16 cellular contexts compared by ENCODE assay signal in the genomic region with DNA sequence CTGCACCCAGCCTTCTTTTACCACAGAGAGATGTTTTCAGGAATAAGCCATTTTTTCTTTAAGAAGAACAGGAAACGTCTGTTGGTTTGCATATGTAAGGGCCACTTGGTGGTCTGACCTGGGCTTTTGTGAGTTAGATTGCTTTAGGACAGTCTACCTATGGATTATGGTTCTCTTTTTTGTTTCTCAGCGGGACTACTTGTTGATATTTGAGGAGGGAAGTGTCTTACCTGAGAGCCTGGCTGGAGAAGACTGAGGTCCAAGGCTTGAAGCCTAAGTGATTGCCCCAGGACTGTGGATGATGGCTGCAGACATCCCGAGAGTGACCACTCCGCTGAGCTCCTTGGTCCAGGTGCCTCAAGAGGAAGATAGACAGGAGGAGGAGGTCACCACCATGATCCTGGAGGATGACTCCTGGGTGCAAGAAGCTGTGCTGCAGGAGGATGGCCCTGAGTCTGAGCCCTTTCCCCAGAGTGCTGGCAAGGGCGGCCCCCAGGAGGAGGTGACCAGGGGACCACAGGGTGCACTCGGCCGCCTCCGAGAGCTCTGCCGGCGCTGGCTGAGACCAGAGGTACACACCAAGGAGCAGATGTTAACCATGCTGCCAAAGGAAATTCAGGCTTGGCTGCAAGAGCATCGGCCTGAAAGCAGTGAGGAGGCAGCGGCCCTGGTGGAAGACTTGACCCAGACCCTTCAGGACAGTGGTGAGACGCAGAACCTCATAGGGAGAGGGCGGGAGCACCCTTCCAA. TPM values are rescaled to one million over a fixed set of nuclear protein-coding genes. Genes with fewer than 3 reads are reported as not detected.
DNase-seq lines count a peak whose midpoint lies in the region; ATAC-seq, FAIRE-seq and TF ChIP-seq lines count a peak whose summit lies in the region.
"Had no signal": no experiment of that assay in that cellular context is flagged by ENCODE, and none has a peak within 500 bp of the region (broad histone marks: within the 10 kb centered on the region; RNA-seq: fewer than 3 reads in every experiment).

No MANE protein-coding gene starts in this region.

- peaks cover 20% of the 10 kb centered on the region for H3K36me3 Mint-ChIP-seq in activated T-helper 1 cell treated with anti-CD3 and anti-CD28 coated beads, Interleukin-12 subunit alpha, Interleukin-12 subunit beta, Interleukin-2, Interleukin-4 antibody, amounts not matched to agents 30 ng/mL and 10 ng/mL and 1 ng/mL, durations not matched to agents 14 hours and 24 hours and 36 hours (ENCODE audit: low read depth)

- POLR2A ChIA-PET in HepG2 (lab: Yijun Ruan, JAX): interaction anchor here (1.4 to 7.1 kb wide), 3 partner anchors 26 to 47 kb away, joined by 3 to 94 read pairs (median 5); no protein-coding TSS in a partner anchor

- no peak overlapping the region for H3K4me2 ChIP-seq in HepG2 (ENCODE audit: low read depth, low read length)

- DNase-seq in HepG2 (ENCODE audit: low spot score) (no peak), right lobe of liver (no peak), mucosa of gallbladder (ENCODE audit: low spot score) (no peak)
- DNase-seq in activated T-helper 1 cell treated with anti-CD3 and anti-CD28 coated beads, Interleukin-12 subunit alpha, Interleukin-12 subunit beta, Interleukin-2, Interleukin-4 antibody, amounts not matched to agents 30 ng/mL and 10 ng/mL and 1 ng/mL, durations not matched to agents 14 hours and 24 hours and 36 hours (ENCODE audit: low spot score): no peak
- DNase-seq in stimulated activated naive CD8-positive, alpha-beta T cell treated with anti-CD3 and anti-CD28 coated beads, Interleukin-15, amount 100 ng/mL, for 72 hours: no peak
- DNase-seq: cerebellar nuclear complex, Karpas-422, NCI-H146 had no signal

- in situ Hi-C loops in HepG2 (cut with HindIII; ENCODE audit: extremely low pct_ligation_motif_present, low pct_unique_long_range_greater_than_20kb): no loop called here

- intact Hi-C loops in HepG2 (cut with micrococcal nuclease; ENCODE audit: unreplicated experiment) (no loop called here), right lobe of liver (cut with DNase I) (loop anchor here in 1 of 2 donors (5.0 kb wide), 1 partner anchor 273 kb away; no protein-coding TSS in a partner anchor)
- intact Hi-C loops in activated T-helper 1 cell treated with anti-CD3 and anti-CD28 coated beads, Interleukin-12 subunit alpha, Interleukin-12 subunit beta, Interleukin-2, Interleukin-4 antibody, amounts not matched to agents 30 ng/mL and 10 ng/mL and 1 ng/mL, durations not matched to agents 14 hours and 24 hours and 36 hours (cut with micrococcal nuclease): no loop called here

- H3K4me1 ChIP-seq in HepG2 (ENCODE audit: insufficient read depth, low read length) (peaks cover 80% of the 10 kb centered on the region), right lobe of liver (peaks cover 0 to 47% (median 14%) of the 10 kb centered on the region in 4 donors), iPS-20b (ENCODE audit: insufficient read depth, low read length) (peaks cover 32% of the 10 kb centered on the region)

- no peaks in the 10 kb centered on the region for H4K20me1 ChIP-seq in HepG2 (ENCODE audit: insufficient read depth, low read length)

- no peaks in the 10 kb centered on the region; a peak in 1 of 5 replicates for H3K27me3 ChIP-seq in HepG2 (ENCODE audit: control insufficient read depth in 1 of 2, insufficient read depth in 2 of 2, low read length in 2 of 2)
- no peaks in the 10 kb centered on the region for H3K27me3 ChIP-seq in right lobe of liver
- no peaks in the 10 kb centered on the region for H3K27me3 ChIP-seq in iPS-20b (ENCODE audit: insufficient read depth, low read length)
- H3K27me3 ChIP-seq: neutrophil had no signal

- no peak for TF ChIP-seq RAD21 in HepG2 (CRISPR knock-in tag; IDR thresholded peaks at IDR 0.05)

- H3K9me3 ChIP-seq in HepG2 (ENCODE audit: low read length) (no peaks in the 10 kb centered on the region), right lobe of liver (no peaks in the 10 kb centered on the region), iPS-20b (ENCODE audit: insufficient read depth, low read depth, low read length) (no peaks in the 10 kb centered on the region)
- H3K9me3 ChIP-seq: neutrophil had no signal

- BruUV-seq in HepG2 (replicated peaks; lab: Mats Ljungman, UMichigan): no TSS peak

- H3K9me3 Mint-ChIP-seq in activated T-helper 1 cell treated with anti-CD3 and anti-CD28 coated beads, Interleukin-12 subunit alpha, Interleukin-12 subunit beta, Interleukin-2, Interleukin-4 antibody, amounts not matched to agents 30 ng/mL and 10 ng/mL and 1 ng/mL, durations not matched to agents 14 hours and 24 hours and 36 hours: no peaks in the 10 kb centered on the region
- no peaks in the 10 kb centered on the region for H3K9me3 Mint-ChIP-seq in stimulated activated naive CD8-positive, alpha-beta T cell treated with anti-CD3 and anti-CD28 coated beads, Interleukin-15, amount 100 ng/mL, for 72 hours

- H2AFZ ChIP-seq in HepG2 (ENCODE audit: low read length): no peak overlapping the region

- no peak for FAIRE-seq in HepG2 (lab: Jason Lieb, UNC)
- FAIRE-seq: endothelial cell of umbilical vein, H54 had no signal

- H3K27ac Mint-ChIP-seq in activated T-helper 1 cell treated with anti-CD3 and anti-CD28 coated beads, Interleukin-12 subunit alpha, Interleukin-12 subunit beta, Interleukin-2, Interleukin-4 antibody, amounts not matched to agents 30 ng/mL and 10 ng/mL and 1 ng/mL, durations not matched to agents 14 hours and 24 hours and 36 hours: peak overlapping the region; percentile 18
- peak overlapping the region in 1 of 2 donors; percentile 79 for H3K27ac Mint-ChIP-seq in stimulated activated naive CD8-positive, alpha-beta T cell treated with anti-CD3 and anti-CD28 coated beads, Interleukin-15, amount 100 ng/mL, for 72 hours

- ATAC-seq in HepG2: no peak
- no peak for ATAC-seq in right lobe of liver
- no peak for ATAC-seq in stimulated activated naive CD8-positive, alpha-beta T cell treated with anti-CD3 and anti-CD28 coated beads, Interleukin-15, amount 100 ng/mL, for 72 hours
- no peak for ATAC-seq in GM19035 (IDR thresholded peaks at IDR 0.05; ENCODE audit: unreplicated experiment)
- no peak for ATAC-seq in HG02973 (IDR thresholded peaks at IDR 0.05; ENCODE audit: unreplicated experiment)
- ATAC-seq: left lobe of liver had no signal

- H3K36me3 ChIP-seq in HepG2 (replicated peaks in 1 of 2; ENCODE audit: control insufficient read depth in 1 of 2, insufficient read depth in 2 of 2, low read length in 2 of 2) (peaks cover 1 to 7% of the 10 kb centered on the region in 2 experiments; a peak in 2 of 5 replicates), right lobe of liver (peaks cover 0 to 3% (median 0%) of the 10 kb centered on the region in 4 donors), iPS-20b (ENCODE audit: insufficient read depth, low read depth, low read length) (peaks cover 47% of the 10 kb centered on the region)

- TF ChIP-seq POLR2A in HepG2 (IDR thresholded peaks at IDR 0.05; ENCODE audit: insufficient read depth in 1 of 2, low read depth in 2 of 2, low read length in 2 of 2): no peak
- TF ChIP-seq POLR2A in right lobe of liver (IDR thresholded peaks at IDR 0.05): no peak

- no peak for TF ChIP-seq EP300 in HepG2 (IDR thresholded peaks at IDR 0.05; ENCODE audit: low read depth in 2 of 2, low read length in 2 of 2)
- no peak for TF ChIP-seq EP300 in HepG2 (CRISPR knock-in tag; IDR thresholded peaks at IDR 0.05; ENCODE audit: borderline replicate concordance)

- no peak for TF ChIP-seq CTCF in HepG2 (CRISPR knock-in tag; IDR thresholded peaks at IDR 0.05)
- TF ChIP-seq CTCF in right lobe of liver (IDR thresholded peaks at IDR 0.05): no peak

- WGBS in HepG2 (ENCODE audit: low lambda C conversion rate): 99% methylated on average over 8 of the region's 14 CpGs
- WGBS in right lobe of liver (ENCODE audit: insufficient coverage, low coverage, low lambda C conversion rate, missing lambda C conversion rate): 91% methylated on average over 5 of the region's 14 CpGs

- H3K9ac ChIP-seq in HepG2 (ENCODE audit: insufficient read depth, low read depth, low read length) (no peak overlapping the region), iPS-20b (ENCODE audit: low read depth, low read length) (peak overlapping the region; percentile 28; the same call in 1 of the 2 replicates)

- peaks cover 55% of the 10 kb centered on the region for H3K79me2 ChIP-seq in HepG2 (ENCODE audit: insufficient read depth, low read length)

- no peaks in the 10 kb centered on the region for H3K27me3 Mint-ChIP-seq in activated T-helper 1 cell treated with anti-CD3 and anti-CD28 coated beads, Interleukin-12 subunit alpha, Interleukin-12 subunit beta, Interleukin-2, Interleukin-4 antibody, amounts not matched to agents 30 ng/mL and 10 ng/mL and 1 ng/mL, durations not matched to agents 14 hours and 24 hours and 36 hours (ENCODE audit: insufficient read depth)
- H3K27me3 Mint-ChIP-seq in stimulated activated naive CD8-positive, alpha-beta T cell treated with anti-CD3 and anti-CD28 coated beads, Interleukin-15, amount 100 ng/mL, for 72 hours: no peaks in the 10 kb centered on the region

- H3K27ac ChIP-seq in HepG2 (ENCODE audit: extremely low read length, insufficient read depth, low read length): no peak overlapping the region
- no peak overlapping the region for H3K27ac ChIP-seq in right lobe of liver
- H3K27ac ChIP-seq in iPS-20b (ENCODE audit: low read length): peak overlapping the region; percentile 96
- H3K27ac ChIP-seq: neutrophil, SK-N-MC had no signal

- H3K4me3 Mint-ChIP-seq in activated T-helper 1 cell treated with anti-CD3 and anti-CD28 coated beads, Interleukin-12 subunit alpha, Interleukin-12 subunit beta, Interleukin-2, Interleukin-4 antibody, amounts not matched to agents 30 ng/mL and 10 ng/mL and 1 ng/mL, durations not matched to agents 14 hours and 24 hours and 36 hours: no peak overlapping the region
- H3K4me3 Mint-ChIP-seq in stimulated activated naive CD8-positive, alpha-beta T cell treated with anti-CD3 and anti-CD28 coated beads, Interleukin-15, amount 100 ng/mL, for 72 hours: peak overlapping the region; percentile 47 to 78

- no peak overlapping the region for H3K4me3 ChIP-seq in HepG2 (replicated peaks in 1 of 3; ENCODE audit: insufficient read depth in 1 of 3, low read depth in 2 of 3, low read length in 3 of 3)
- no peak overlapping the region for H3K4me3 ChIP-seq in right lobe of liver
- peak overlapping the region; percentile 77 for H3K4me3 ChIP-seq in iPS-20b (ENCODE audit: low read length)
- H3K4me3 ChIP-seq: SK-N-MC had no signal

- CTCF ChIA-PET in HepG2 (lab: Yijun Ruan, JAX; ENCODE audit: low intra/inter-chr PET ratio, low total read pairs): no interaction called here

- peaks cover 45% of the 10 kb centered on the region for H3K4me1 Mint-ChIP-seq in activated T-helper 1 cell treated with anti-CD3 and anti-CD28 coated beads, Interleukin-12 subunit alpha, Interleukin-12 subunit beta, Interleukin-2, Interleukin-4 antibody, amounts not matched to agents 30 ng/mL and 10 ng/mL and 1 ng/mL, durations not matched to agents 14 hours and 24 hours and 36 hours (ENCODE audit: low read depth)
- peaks cover 88% of the 10 kb centered on the region for H3K4me1 Mint-ChIP-seq in stimulated activated naive CD8-positive, alpha-beta T cell treated with anti-CD3 and anti-CD28 coated beads, Interleukin-15, amount 100 ng/mL, for 72 hours

RNA-seq across cellular contexts. Expression of gene ZSCAN2, which starts 3.0 kb away (rescaled TPM):
- total RNA-seq in HepG2 (2016; rRNA removed; fragmentation: Illumina TruSeq; extraction: Trizol) (21.5 and 23.7 TPM in 2 replicates), right lobe of liver (1 to 10 TPM; 4.5 to 8.7 (median 6.8) TPM), mucosa of gallbladder (15.3 TPM)
- total RNA-seq in HepG2 (2016; cell fraction: cytosol; rRNA removed; fragmentation: Illumina TruSeq; extraction: Trizol; ENCODE audit: low read depth): 5.3 and 7.3 TPM in 2 replicates
- total RNA-seq in HepG2 (2016; cell fraction: insoluble cytoplasmic fraction; rRNA removed; fragmentation: Illumina TruSeq; extraction: Trizol): 24.0 and 25.1 TPM in 2 replicates
- total RNA-seq in HepG2 (2016; cell fraction: membrane; rRNA removed; fragmentation: Illumina TruSeq; extraction: Trizol): 11.5 and 12.3 TPM in 2 replicates
- 14.5 and 18.1 TPM in 2 replicates for total RNA-seq in HepG2 (2016; cell fraction: nucleus; rRNA removed; fragmentation: Illumina TruSeq; extraction: Trizol)
- 10.9 and 11.4 TPM in 2 replicates for polyA plus RNA-seq in HepG2 (2011; rRNA removed)
- polyA plus RNA-seq in HepG2 (2011; cell fraction: cytosol; rRNA removed): 8.2 and 10.4 TPM in 2 replicates
- polyA plus RNA-seq in HepG2 (2011; cell fraction: nucleus; rRNA removed): 9.0 and 10.7 TPM in 2 replicates
- polyA plus RNA-seq in HepG2 (2012): 7.4 and 9.0 TPM in 2 replicates
- polyA plus RNA-seq in HepG2 (2016; cell fraction: cytosol; fragmentation: Illumina TruSeq; extraction: Trizol; ENCODE audit: low read depth): 6.4 and 6.7 TPM in 2 replicates
- 20.5 and 21.3 TPM in 2 replicates for polyA plus RNA-seq in HepG2 (2016; cell fraction: insoluble cytoplasmic fraction; fragmentation: Illumina TruSeq; extraction: Trizol; ENCODE audit: low read depth)
- 8.9 and 9.9 TPM in 2 replicates for polyA plus RNA-seq in HepG2 (2016; cell fraction: membrane; fragmentation: Illumina TruSeq; extraction: Trizol; ENCODE audit: low read depth)
- 22.1 and 26.1 TPM in 2 replicates for polyA plus RNA-seq in HepG2 (2016; cell fraction: nucleus; fragmentation: Illumina TruSeq; extraction: Trizol; ENCODE audit: insufficient read depth, low read depth)
- 5.9 and 16.0 TPM in 2 replicates for polyA minus RNA-seq in HepG2 (2011; rRNA and poly(A)+ RNA removed; ENCODE audit: low replicate concordance)
- polyA minus RNA-seq in HepG2 (2011; cell fraction: cytosol; rRNA and poly(A)+ RNA removed): 6.9 and 8.2 TPM in 2 replicates
- polyA minus RNA-seq in HepG2 (2011; cell fraction: nucleus; rRNA and poly(A)+ RNA removed): 16.1 and 23.2 TPM in 2 replicates
- total RNA-seq in activated T-helper 1 cell treated with anti-CD3 and anti-CD28 coated beads, Interleukin-12 subunit alpha, Interleukin-12 subunit beta, Interleukin-2, Interleukin-4 antibody, amounts not matched to agents 30 ng/mL and 10 ng/mL and 1 ng/mL, durations not matched to agents 14 hours and 24 hours and 36 hours: 6.5 and 7.0 TPM in 2 replicates

RNA-seq across cellular contexts. Expression of gene WDR73, which starts 50.3 kb away (rescaled TPM):
- total RNA-seq in HepG2 (2016; rRNA removed; fragmentation: Illumina TruSeq; extraction: Trizol): 32.5 and 35.5 TPM in 2 replicates
- total RNA-seq in HepG2 (2016; cell fraction: cytosol; rRNA removed; fragmentation: Illumina TruSeq; extraction: Trizol; ENCODE audit: low read depth): 10.8 and 11.7 TPM in 2 replicates
- 32.6 and 33.3 TPM in 2 replicates for total RNA-seq in HepG2 (2016; cell fraction: insoluble cytoplasmic fraction; rRNA removed; fragmentation: Illumina TruSeq; extraction: Trizol)
- 18.7 and 20.1 TPM in 2 replicates for total RNA-seq in HepG2 (2016; cell fraction: membrane; rRNA removed; fragmentation: Illumina TruSeq; extraction: Trizol)
- total RNA-seq in HepG2 (2016; cell fraction: nucleus; rRNA removed; fragmentation: Illumina TruSeq; extraction: Trizol): 31.9 and 35.3 TPM in 2 replicates
- 20.0 and 21.9 TPM in 2 replicates for polyA plus RNA-seq in HepG2 (2011; rRNA removed)
- polyA plus RNA-seq in HepG2 (2011; cell fraction: cytosol; rRNA removed): 10.8 and 12.7 TPM in 2 replicates
- polyA plus RNA-seq in HepG2 (2011; cell fraction: nucleus; rRNA removed): 45.9 and 52.5 TPM in 2 replicates
- polyA plus RNA-seq in HepG2 (2012): 14.1 and 15.5 TPM in 2 replicates
- 7.3 and 8.1 TPM in 2 replicates for polyA plus RNA-seq in HepG2 (2016; cell fraction: cytosol; fragmentation: Illumina TruSeq; extraction: Trizol; ENCODE audit: low read depth)
- 24.7 and 25.3 TPM in 2 replicates for polyA plus RNA-seq in HepG2 (2016; cell fraction: insoluble cytoplasmic fraction; fragmentation: Illumina TruSeq; extraction: Trizol; ENCODE audit: low read depth)
- 13.1 and 14.1 TPM in 2 replicates for polyA plus RNA-seq in HepG2 (2016; cell fraction: membrane; fragmentation: Illumina TruSeq; extraction: Trizol; ENCODE audit: low read depth)
- 60.7 and 63.6 TPM in 2 replicates for polyA plus RNA-seq in HepG2 (2016; cell fraction: nucleus; fragmentation: Illumina TruSeq; extraction: Trizol; ENCODE audit: insufficient read depth, low read depth)
- polyA minus RNA-seq in HepG2 (2011; rRNA and poly(A)+ RNA removed; ENCODE audit: low replicate concordance): 23.7 and 63.4 TPM in 2 replicates
- 4.2 and 5.5 TPM in 2 replicates for polyA minus RNA-seq in HepG2 (2011; cell fraction: cytosol; rRNA and poly(A)+ RNA removed)
- 27.8 and 29.0 TPM in 2 replicates for polyA minus RNA-seq in HepG2 (2011; cell fraction: nucleus; rRNA and poly(A)+ RNA removed)
- 10 to 100 TPM in 1 of 6 experiments, 1 to 10 TPM in 5; 6.3 to 11.1 (median 8.1) TPM for total RNA-seq in right lobe of liver
- total RNA-seq in activated T-helper 1 cell treated with anti-CD3 and anti-CD28 coated beads, Interleukin-12 subunit alpha, Interleukin-12 subunit beta, Interleukin-2, Interleukin-4 antibody, amounts not matched to agents 30 ng/mL and 10 ng/mL and 1 ng/mL, durations not matched to agents 14 hours and 24 hours and 36 hours: 27.8 and 33.5 TPM in 2 replicates
- total RNA-seq in mucosa of gallbladder: 38.7 TPM

RNA-seq across cellular contexts. Expression of gene NMB, which starts 54.2 kb away (rescaled TPM):
- 15.5 and 25.4 TPM in 2 replicates for total RNA-seq in HepG2 (2016; rRNA removed; fragmentation: Illumina TruSeq; extraction: Trizol)
- total RNA-seq in HepG2 (2016; cell fraction: cytosol; rRNA removed; fragmentation: Illumina TruSeq; extraction: Trizol; ENCODE audit: low read depth): 88.1 and 117 TPM in 2 replicates
- 16.2 and 26.0 TPM in 2 replicates for total RNA-seq in HepG2 (2016; cell fraction: insoluble cytoplasmic fraction; rRNA removed; fragmentation: Illumina TruSeq; extraction: Trizol)
- 60.2 and 72.6 TPM in 2 replicates for total RNA-seq in HepG2 (2016; cell fraction: membrane; rRNA removed; fragmentation: Illumina TruSeq; extraction: Trizol)
- 10.9 and 13.4 TPM in 2 replicates for total RNA-seq in HepG2 (2016; cell fraction: nucleus; rRNA removed; fragmentation: Illumina TruSeq; extraction: Trizol)
- polyA plus RNA-seq in HepG2 (2011; rRNA removed): 10.4 and 11.4 TPM in 2 replicates
- polyA plus RNA-seq in HepG2 (2011; cell fraction: cytosol; rRNA removed): 5.0 and 11.2 TPM in 2 replicates
- 4.2 and 5.7 TPM in 2 replicates for polyA plus RNA-seq in HepG2 (2011; cell fraction: nucleus; rRNA removed)
- polyA plus RNA-seq in HepG2 (2012): 5.3 and 6.5 TPM in 2 replicates
- 114 and 137 TPM in 2 replicates for polyA plus RNA-seq in HepG2 (2016; cell fraction: cytosol; fragmentation: Illumina TruSeq; extraction: Trizol; ENCODE audit: low read depth)
- 13.5 and 14.0 TPM in 2 replicates for polyA plus RNA-seq in HepG2 (2016; cell fraction: insoluble cytoplasmic fraction; fragmentation: Illumina TruSeq; extraction: Trizol; ENCODE audit: low read depth)
- polyA plus RNA-seq in HepG2 (2016; cell fraction: membrane; fragmentation: Illumina TruSeq; extraction: Trizol; ENCODE audit: low read depth): 57.5 and 62.3 TPM in 2 replicates
- 20.7 and 22.2 TPM in 2 replicates for polyA plus RNA-seq in HepG2 (2016; cell fraction: nucleus; fragmentation: Illumina TruSeq; extraction: Trizol; ENCODE audit: insufficient read depth, low read depth)
- polyA minus RNA-seq in HepG2 (2011; rRNA and poly(A)+ RNA removed; ENCODE audit: low replicate concordance): 3.7 TPM in 1 of 2 replicates, not detected in the other
- polyA minus RNA-seq in HepG2 (2011; cell fraction: cytosol; rRNA and poly(A)+ RNA removed): 1.3 and 2.9 TPM in 2 replicates
- 1.1 and 1.2 TPM in 2 replicates for polyA minus RNA-seq in HepG2 (2011; cell fraction: nucleus; rRNA and poly(A)+ RNA removed)
- 1 to 10 TPM in 4 of 6 experiments, under 1 TPM in 2; 0.76 to 3.8 (median 1.7) TPM for total RNA-seq in right lobe of liver
- total RNA-seq in activated T-helper 1 cell treated with anti-CD3 and anti-CD28 coated beads, Interleukin-12 subunit alpha, Interleukin-12 subunit beta, Interleukin-2, Interleukin-4 antibody, amounts not matched to agents 30 ng/mL and 10 ng/mL and 1 ng/mL, durations not matched to agents 14 hours and 24 hours and 36 hours: 3.0 and 3.5 TPM in 2 replicates
- total RNA-seq in mucosa of gallbladder: 8.1 TPM
